9 cellular contexts compared by ENCODE assay signal in the genomic region with DNA sequence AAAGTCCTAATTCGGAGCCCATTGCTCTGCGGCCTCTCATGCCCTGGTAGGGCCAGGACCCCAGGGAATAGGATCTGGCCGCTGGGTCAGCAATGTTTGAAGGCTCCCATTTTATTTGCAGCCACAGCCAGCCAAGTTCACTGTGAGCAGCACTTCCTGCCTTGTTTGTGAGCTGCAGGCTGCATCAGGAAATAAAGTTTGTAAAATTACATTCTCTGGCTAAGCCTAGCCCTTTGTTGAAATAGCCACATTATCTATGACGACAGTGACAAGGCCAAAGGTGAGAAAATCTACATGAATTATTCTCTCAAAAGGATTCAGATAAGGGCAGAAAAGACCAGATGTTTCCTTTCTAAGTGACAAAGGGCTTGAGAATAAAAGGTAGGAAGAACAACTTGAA. TPM values are rescaled to one million over a fixed set of nuclear protein-coding genes. Genes with fewer than 3 reads are reported as not detected.
DNase-seq lines count a peak whose midpoint lies in the region; ATAC-seq and TF ChIP-seq lines count a peak whose summit lies in the region.
"Had no signal": no experiment of that assay in that cellular context is flagged by ENCODE, and none has a peak within 500 bp of the region (broad histone marks: within the 10 kb centered on the region; RNA-seq: fewer than 3 reads in every experiment).

No MANE protein-coding gene starts in this region.

- H3K27ac Mint-ChIP-seq in T-helper 17 cell (peak overlapping the region; percentile 98), osteocyte (ENCODE audit: unreplicated experiment) (peak overlapping the region; percentile 95)
- no peak overlapping the region for H3K27ac Mint-ChIP-seq in activated T-helper 2 cell treated with anti-CD3 and anti-CD28 coated beads, Interferon-gamma antibody, Interleukin-2, Interleukin-4, amounts not matched to agents 10 μg/mL and 5 μg/mL and 100 μg/mL, durations not matched to agents 14 hours and 24 hours and 36 hours

- H3K4me1 Mint-ChIP-seq in T-helper 17 cell (peaks cover 23% of the 10 kb centered on the region), osteocyte (ENCODE audit: unreplicated experiment) (peaks cover 59% of the 10 kb centered on the region)
- H3K4me1 Mint-ChIP-seq in activated T-helper 2 cell treated with anti-CD3 and anti-CD28 coated beads, Interferon-gamma antibody, Interleukin-2, Interleukin-4, amounts not matched to agents 10 μg/mL and 5 μg/mL and 100 μg/mL, durations not matched to agents 14 hours and 24 hours and 36 hours (ENCODE audit: low read depth), result peaks cover 28% of the 10 kb centered on the region

- intact Hi-C loops in activated T-helper 2 cell treated with anti-CD3 and anti-CD28 coated beads, Interferon-gamma antibody, Interleukin-2, Interleukin-4, amounts not matched to agents 10 μg/mL and 5 μg/mL and 100 μg/mL, durations not matched to agents 14 hours and 24 hours and 36 hours (cut with micrococcal nuclease), result loop anchor here (2.0 to 10.0 kb wide), 2 partner anchors 27 to 57 kb away; no protein-coding TSS in a partner anchor

- H3K4me3 Mint-ChIP-seq in T-helper 17 cell (no peak overlapping the region), osteocyte (ENCODE audit: unreplicated experiment) (no peak overlapping the region)
- H3K4me3 Mint-ChIP-seq in activated T-helper 2 cell treated with anti-CD3 and anti-CD28 coated beads, Interferon-gamma antibody, Interleukin-2, Interleukin-4, amounts not matched to agents 10 μg/mL and 5 μg/mL and 100 μg/mL, durations not matched to agents 14 hours and 24 hours and 36 hours (ENCODE audit: low read depth), result no peak overlapping the region

- no peaks in the 10 kb centered on the region for H3K27me3 Mint-ChIP-seq in T-helper 17 cell
- H3K27me3 Mint-ChIP-seq in osteocyte (ENCODE audit: unreplicated experiment), result no peaks in the 10 kb centered on the region
- peaks cover 5% of the 10 kb centered on the region for H3K27me3 Mint-ChIP-seq in activated T-helper 2 cell treated with anti-CD3 and anti-CD28 coated beads, Interferon-gamma antibody, Interleukin-2, Interleukin-4, amounts not matched to agents 10 μg/mL and 5 μg/mL and 100 μg/mL, durations not matched to agents 14 hours and 24 hours and 36 hours (ENCODE audit: low read depth)

- no peaks in the 10 kb centered on the region for H3K9me3 ChIP-seq in T-helper 17 cell (ENCODE audit: control insufficient read depth, low read length, poor library complexity, severe bottlenecking)

- H3K36me3 Mint-ChIP-seq in T-helper 17 cell (ENCODE audit: low read depth) (no peaks in the 10 kb centered on the region), osteocyte (ENCODE audit: unreplicated experiment) (no peaks in the 10 kb centered on the region)
- no peaks in the 10 kb centered on the region for H3K36me3 Mint-ChIP-seq in activated T-helper 2 cell treated with anti-CD3 and anti-CD28 coated beads, Interferon-gamma antibody, Interleukin-2, Interleukin-4, amounts not matched to agents 10 μg/mL and 5 μg/mL and 100 μg/mL, durations not matched to agents 14 hours and 24 hours and 36 hours (ENCODE audit: low read depth)
- H3K36me3 Mint-ChIP-seq: IgD-negative memory B cell had no signal

- H3K9me3 Mint-ChIP-seq in osteocyte (ENCODE audit: unreplicated experiment), result no peaks in the 10 kb centered on the region
- no peaks in the 10 kb centered on the region for H3K9me3 Mint-ChIP-seq in activated T-helper 2 cell treated with anti-CD3 and anti-CD28 coated beads, Interferon-gamma antibody, Interleukin-2, Interleukin-4, amounts not matched to agents 10 μg/mL and 5 μg/mL and 100 μg/mL, durations not matched to agents 14 hours and 24 hours and 36 hours

- ATAC-seq in T-helper 17 cell (no peak), GM18858 (IDR thresholded peaks at IDR 0.05; ENCODE audit: unreplicated experiment) (no peak), omental fat pad (ENCODE audit: low FRiP score) (no peak), GM21825 (IDR thresholded peaks at IDR 0.05; ENCODE audit: unreplicated experiment) (no peak)

- DNase-seq in DMS53 treated with DMSO at 0.1 percent for 48 hours (lab: John Stamatoyannopoulos, UW; ENCODE audit: unreplicated experiment) (peak; percentile 62), T-helper 17 cell (no peak), fibroblast of pulmonary artery (ENCODE audit: low read depth) (peak; percentile 93), osteocyte (ENCODE audit: extremely low spot score, unreplicated experiment) (no peak), omental fat pad (ENCODE audit: low spot score) (no peak)
- no peak for DNase-seq in activated T-helper 2 cell treated with anti-CD3 and anti-CD28 coated beads, Interferon-gamma antibody, Interleukin-2, Interleukin-4, amounts not matched to agents 10 μg/mL and 5 μg/mL and 100 μg/mL, durations not matched to agents 14 hours and 24 hours and 36 hours (ENCODE audit: low spot score)

- TF ChIP-seq CTCF in fibroblast of pulmonary artery (IDR thresholded peaks at IDR 0.05; ENCODE audit: low read length, missing control alignments) (no peak), osteocyte (IDR thresholded peaks at IDR 0.05) (no peak), omental fat pad (IDR thresholded peaks at IDR 0.05) (no peak)

- peak overlapping the region; percentile 6 for H3K4me3 ChIP-seq in fibroblast of pulmonary artery (replicated peaks; ENCODE audit: low read depth, low read length)

RNA-seq across cellular contexts. Expression of a gene that starts 23.7 kb away (rescaled TPM):
- total RNA-seq in T-helper 17 cell (100 to 1,000 TPM; 392 to 428 TPM), osteocyte (943 and 946 TPM in 2 replicates), omental fat pad (100 to 1,000 TPM; 527 to 873 (median 677) TPM)
- 77.8 and 78.7 TPM in 2 replicates for total RNA-seq in activated T-helper 2 cell treated with anti-CD3 and anti-CD28 coated beads, Interferon-gamma antibody, Interleukin-2, Interleukin-4, amounts not matched to agents 10 μg/mL and 5 μg/mL and 100 μg/mL, durations not matched to agents 14 hours and 24 hours and 36 hours

Comparison
In these comparisons a context has a peak if more than half of its experiments do, and no peak if none do; other contexts are left out.
1. DNase-seq: peak in DMS53 treated with DMSO at 0.1 percent for 48 hours (single experiment) and fibroblast of pulmonary artery (single experiment); none in T-helper 17 cell (0 of 3), osteocyte (single experiment), omental fat pad (single experiment) and activated T-helper 2 cell treated with anti-CD3 and anti-CD28 coated beads, Interferon-gamma antibody, Interleukin-2, Interleukin-4, amounts not matched to agents 10 μg/mL and 5 μg/mL and 100 μg/mL, durations not matched to agents 14 hours and 24 hours and 36 hours (single experiment).